In genomic region chr3:13501527-13501926, GRCh38 we compare ENCODE assay signal across 29 cellular contexts. TPM values are rescaled to one million over a fixed set of nuclear protein-coding genes. Genes with fewer than 3 reads are reported as not detected.
"Had no signal": no experiment of that assay in that cellular context is flagged by ENCODE, and none has a peak within 500 bp of the region (broad histone marks: within the 10 kb centered on the region; RNA-seq: fewer than 3 reads in every experiment).

No MANE protein-coding gene starts in this region.

- DNase-seq: activated CD4-positive, alpha-beta memory T cell treated with anti-CD3 and anti-CD28 coated beads for 36 hours; activated CD4-positive, alpha-beta T cell treated with anti-CD3 and anti-CD28 coated beads, Interleukin-2, amount 10 ng/mL, durations not matched to agents 7 days and 5 days; activated CD4-positive, CD25-positive, alpha-beta regulatory T cell; activated CD8-positive, alpha-beta memory T cell treated with anti-CD3 and anti-CD28 coated beads for 24 hours; activated gamma-delta T cell treated with Interleukin-2 at 50 U/mL for 16 hours; activated naive CD4-positive, alpha-beta T cell treated with anti-CD3 and anti-CD28 coated beads, Interleukin-2, amount 10 ng/mL, durations not matched to agents 7 days and 5 days; activated naive CD8-positive, alpha-beta T cell treated with anti-CD3 and anti-CD28 coated beads for 36 hours; activated T-cell treated with anti-CD3 and anti-CD28 coated beads for 4 hours; activated T-cell treated with anti-CD3 and anti-CD28 coated beads, Interleukin-2, amount 50 U/mL, for 72 hours; adrenal gland; Karpas-422; MM.1S; NCI-H1105 treated with DMSO at 0.1 percent for 48 hours; NCI-H1436 treated with DMSO at 0.1 percent for 48 hours; NCI-H187; NCI-H2081; NCI-H446; NCI-H524; PC-3; T-cell; T-helper 2 cell; T1000 had no signal

- ATAC-seq: activated T-cell treated with anti-CD3 and anti-CD28 coated beads, Interleukin-2, amount 50 U/mL, for 72 hours; PC-3; T-cell had no signal

- FAIRE-seq: RCC 7860, TTC549 had no signal

- H3K4me1 ChIP-seq: adrenal gland, ascending aorta had no signal

- H3K27ac ChIP-seq: adrenal gland, ascending aorta, cardiac muscle cell, SK-N-MC, VCaP had no signal

- H3K36me3 ChIP-seq: adrenal gland, cardiac muscle cell had no signal

- H3K9me3 ChIP-seq: adrenal gland, ascending aorta had no signal

- H3K4me3 ChIP-seq: adrenal gland, ascending aorta, cardiac muscle cell, SK-N-MC had no signal

RNA-seq across cellular contexts. Expression of gene FBLN2, which starts 47.4 kb away (rescaled TPM):
- total RNA-seq: activated CD4-positive, alpha-beta memory T cell treated with anti-CD3 and anti-CD28 coated beads for 36 hours; activated CD4-positive, alpha-beta T cell treated with anti-CD3 and anti-CD28 coated beads, Interleukin-2, amount 10 ng/mL, durations not matched to agents 7 days and 5 days; activated T-helper 2 cell treated with anti-CD3 and anti-CD28 coated beads, Interferon-gamma antibody, Interleukin-2, Interleukin-4, amounts not matched to agents 10 μg/mL and 5 μg/mL and 100 μg/mL, durations not matched to agents 14 hours and 24 hours and 36 hours had no signal
